ENCODE assay signal across 1 cellular context in the genomic region with DNA sequence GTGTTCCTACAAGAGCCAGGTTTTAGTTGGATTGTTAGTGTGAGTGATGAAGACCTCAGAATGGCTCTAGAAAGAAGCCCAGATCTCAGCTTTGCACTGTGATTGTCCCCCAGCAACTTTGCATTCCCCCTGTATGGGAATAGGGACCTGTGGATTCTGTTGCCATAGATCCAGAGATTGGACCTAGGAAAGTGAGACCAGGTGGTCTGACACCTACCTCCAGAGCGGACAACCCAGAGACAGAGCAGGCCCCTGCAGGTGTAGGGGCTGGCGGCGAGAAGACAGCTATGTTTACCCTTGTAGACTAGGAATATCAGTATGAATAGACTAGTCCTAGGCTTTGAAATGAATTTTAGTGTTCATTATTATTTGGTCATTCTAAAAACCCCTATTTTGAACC.
TF ChIP-seq lines count a peak whose summit lies in the region.

No MANE protein-coding gene starts in this region.

TF ChIP-seq in GM23338, 12 proteins besides CTCF, POLR2A, EP300 and RAD21 (continued from another document):
- TF ChIP-seq, protein P1, sequence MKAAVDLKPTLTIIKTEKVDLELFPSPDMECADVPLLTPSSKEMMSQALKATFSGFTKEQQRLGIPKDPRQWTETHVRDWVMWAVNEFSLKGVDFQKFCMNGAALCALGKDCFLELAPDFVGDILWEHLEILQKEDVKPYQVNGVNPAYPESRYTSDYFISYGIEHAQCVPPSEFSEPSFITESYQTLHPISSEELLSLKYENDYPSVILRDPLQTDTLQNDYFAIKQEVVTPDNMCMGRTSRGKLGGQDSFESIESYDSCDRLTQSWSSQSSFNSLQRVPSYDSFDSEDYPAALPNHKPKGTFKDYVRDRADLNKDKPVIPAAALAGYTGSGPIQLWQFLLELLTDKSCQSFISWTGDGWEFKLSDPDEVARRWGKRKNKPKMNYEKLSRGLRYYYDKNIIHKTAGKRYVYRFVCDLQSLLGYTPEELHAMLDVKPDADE (IDR thresholded peaks at IDR 0.05): no peak
- TF ChIP-seq NANOG (IDR thresholded peaks at IDR 0.05; ENCODE audit: borderline replicate concordance) (no peak), JUNB (IDR thresholded peaks at IDR 0.05; ENCODE audit: unreplicated experiment) (no peak), POLR2AphosphoS5 (IDR thresholded peaks at IDR 0.05; ENCODE audit: low read depth) (no peak), CREB1 (CRISPR knock-in tag; IDR thresholded peaks at IDR 0.05; ENCODE audit: low read depth) (no peak), STAT1 (IDR thresholded peaks at IDR 0.05; ENCODE audit: unreplicated experiment) (no peak), EZH2 (IDR thresholded peaks at IDR 0.05; ENCODE audit: low read depth, unreplicated experiment) (no peak)
- TF ChIP-seq, protein P2, sequence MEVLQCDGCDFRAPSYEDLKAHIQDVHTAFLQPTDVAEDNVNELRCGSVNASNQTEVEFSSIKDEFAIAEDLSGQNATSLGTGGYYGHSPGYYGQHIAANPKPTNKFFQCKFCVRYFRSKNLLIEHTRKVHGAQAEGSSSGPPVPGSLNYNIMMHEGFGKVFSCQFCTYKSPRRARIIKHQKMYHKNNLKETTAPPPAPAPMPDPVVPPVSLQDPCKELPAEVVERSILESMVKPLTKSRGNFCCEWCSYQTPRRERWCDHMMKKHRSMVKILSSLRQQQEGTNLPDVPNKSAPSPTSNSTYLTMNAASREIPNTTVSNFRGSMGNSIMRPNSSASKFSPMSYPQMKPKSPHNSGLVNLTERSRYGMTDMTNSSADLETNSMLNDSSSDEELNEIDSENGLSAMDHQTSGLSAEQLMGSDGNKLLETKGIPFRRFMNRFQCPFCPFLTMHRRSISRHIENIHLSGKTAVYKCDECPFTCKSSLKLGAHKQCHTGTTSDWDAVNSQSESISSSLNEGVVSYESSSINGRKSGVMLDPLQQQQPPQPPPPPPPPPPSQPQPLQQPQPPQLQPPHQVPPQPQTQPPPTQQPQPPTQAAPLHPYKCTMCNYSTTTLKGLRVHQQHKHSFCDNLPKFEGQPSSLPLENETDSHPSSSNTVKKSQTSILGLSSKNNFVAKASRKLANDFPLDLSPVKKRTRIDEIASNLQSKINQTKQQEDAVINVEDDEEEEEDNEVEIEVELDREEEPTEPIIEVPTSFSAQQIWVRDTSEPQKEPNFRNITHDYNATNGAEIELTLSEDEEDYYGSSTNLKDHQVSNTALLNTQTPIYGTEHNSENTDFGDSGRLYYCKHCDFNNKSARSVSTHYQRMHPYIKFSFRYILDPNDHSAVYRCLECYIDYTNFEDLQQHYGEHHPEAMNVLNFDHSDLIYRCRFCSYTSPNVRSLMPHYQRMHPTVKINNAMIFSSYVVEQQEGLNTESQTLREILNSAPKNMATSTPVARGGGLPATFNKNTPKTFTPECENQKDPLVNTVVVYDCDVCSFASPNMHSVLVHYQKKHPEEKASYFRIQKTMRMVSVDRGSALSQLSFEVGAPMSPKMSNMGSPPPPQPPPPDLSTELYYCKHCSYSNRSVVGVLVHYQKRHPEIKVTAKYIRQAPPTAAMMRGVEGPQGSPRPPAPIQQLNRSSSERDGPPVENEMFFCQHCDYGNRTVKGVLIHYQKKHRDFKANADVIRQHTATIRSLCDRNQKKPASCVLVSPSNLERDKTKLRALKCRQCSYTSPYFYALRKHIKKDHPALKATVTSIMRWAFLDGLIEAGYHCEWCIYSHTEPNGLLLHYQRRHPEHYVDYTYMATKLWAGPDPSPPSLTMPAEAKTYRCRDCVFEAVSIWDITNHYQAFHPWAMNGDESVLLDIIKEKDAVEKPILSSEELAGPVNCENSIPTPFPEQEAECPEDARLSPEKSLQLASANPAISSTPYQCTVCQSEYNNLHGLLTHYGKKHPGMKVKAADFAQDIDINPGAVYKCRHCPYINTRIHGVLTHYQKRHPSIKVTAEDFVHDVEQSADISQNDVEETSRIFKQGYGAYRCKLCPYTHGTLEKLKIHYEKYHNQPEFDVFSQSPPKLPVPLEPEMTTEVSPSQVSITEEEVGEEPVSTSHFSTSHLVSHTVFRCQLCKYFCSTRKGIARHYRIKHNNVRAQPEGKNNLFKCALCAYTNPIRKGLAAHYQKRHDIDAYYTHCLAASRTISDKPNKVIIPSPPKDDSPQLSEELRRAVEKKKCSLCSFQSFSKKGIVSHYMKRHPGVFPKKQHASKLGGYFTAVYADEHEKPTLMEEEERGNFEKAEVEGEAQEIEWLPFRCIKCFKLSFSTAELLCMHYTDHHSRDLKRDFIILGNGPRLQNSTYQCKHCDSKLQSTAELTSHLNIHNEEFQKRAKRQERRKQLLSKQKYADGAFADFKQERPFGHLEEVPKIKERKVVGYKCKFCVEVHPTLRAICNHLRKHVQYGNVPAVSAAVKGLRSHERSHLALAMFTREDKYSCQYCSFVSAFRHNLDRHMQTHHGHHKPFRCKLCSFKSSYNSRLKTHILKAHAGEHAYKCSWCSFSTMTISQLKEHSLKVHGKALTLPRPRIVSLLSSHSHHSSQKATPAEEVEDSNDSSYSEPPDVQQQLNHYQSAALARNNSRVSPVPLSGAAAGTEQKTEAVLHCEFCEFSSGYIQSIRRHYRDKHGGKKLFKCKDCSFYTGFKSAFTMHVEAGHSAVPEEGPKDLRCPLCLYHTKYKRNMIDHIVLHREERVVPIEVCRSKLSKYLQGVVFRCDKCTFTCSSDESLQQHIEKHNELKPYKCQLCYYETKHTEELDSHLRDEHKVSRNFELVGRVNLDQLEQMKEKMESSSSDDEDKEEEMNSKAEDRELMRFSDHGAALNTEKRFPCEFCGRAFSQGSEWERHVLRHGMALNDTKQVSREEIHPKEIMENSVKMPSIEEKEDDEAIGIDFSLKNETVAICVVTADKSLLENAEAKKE (CRISPR knock-in tag; IDR thresholded peaks at IDR 0.05): no peak
- TF ChIP-seq, protein P3, sequence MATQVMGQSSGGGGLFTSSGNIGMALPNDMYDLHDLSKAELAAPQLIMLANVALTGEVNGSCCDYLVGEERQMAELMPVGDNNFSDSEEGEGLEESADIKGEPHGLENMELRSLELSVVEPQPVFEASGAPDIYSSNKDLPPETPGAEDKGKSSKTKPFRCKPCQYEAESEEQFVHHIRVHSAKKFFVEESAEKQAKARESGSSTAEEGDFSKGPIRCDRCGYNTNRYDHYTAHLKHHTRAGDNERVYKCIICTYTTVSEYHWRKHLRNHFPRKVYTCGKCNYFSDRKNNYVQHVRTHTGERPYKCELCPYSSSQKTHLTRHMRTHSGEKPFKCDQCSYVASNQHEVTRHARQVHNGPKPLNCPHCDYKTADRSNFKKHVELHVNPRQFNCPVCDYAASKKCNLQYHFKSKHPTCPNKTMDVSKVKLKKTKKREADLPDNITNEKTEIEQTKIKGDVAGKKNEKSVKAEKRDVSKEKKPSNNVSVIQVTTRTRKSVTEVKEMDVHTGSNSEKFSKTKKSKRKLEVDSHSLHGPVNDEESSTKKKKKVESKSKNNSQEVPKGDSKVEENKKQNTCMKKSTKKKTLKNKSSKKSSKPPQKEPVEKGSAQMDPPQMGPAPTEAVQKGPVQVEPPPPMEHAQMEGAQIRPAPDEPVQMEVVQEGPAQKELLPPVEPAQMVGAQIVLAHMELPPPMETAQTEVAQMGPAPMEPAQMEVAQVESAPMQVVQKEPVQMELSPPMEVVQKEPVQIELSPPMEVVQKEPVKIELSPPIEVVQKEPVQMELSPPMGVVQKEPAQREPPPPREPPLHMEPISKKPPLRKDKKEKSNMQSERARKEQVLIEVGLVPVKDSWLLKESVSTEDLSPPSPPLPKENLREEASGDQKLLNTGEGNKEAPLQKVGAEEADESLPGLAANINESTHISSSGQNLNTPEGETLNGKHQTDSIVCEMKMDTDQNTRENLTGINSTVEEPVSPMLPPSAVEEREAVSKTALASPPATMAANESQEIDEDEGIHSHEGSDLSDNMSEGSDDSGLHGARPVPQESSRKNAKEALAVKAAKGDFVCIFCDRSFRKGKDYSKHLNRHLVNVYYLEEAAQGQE (IDR thresholded peaks at IDR 0.05; ENCODE audit: unreplicated experiment): no peak
